ENCODE assay signal across 18 cellular contexts in the genomic region with DNA sequence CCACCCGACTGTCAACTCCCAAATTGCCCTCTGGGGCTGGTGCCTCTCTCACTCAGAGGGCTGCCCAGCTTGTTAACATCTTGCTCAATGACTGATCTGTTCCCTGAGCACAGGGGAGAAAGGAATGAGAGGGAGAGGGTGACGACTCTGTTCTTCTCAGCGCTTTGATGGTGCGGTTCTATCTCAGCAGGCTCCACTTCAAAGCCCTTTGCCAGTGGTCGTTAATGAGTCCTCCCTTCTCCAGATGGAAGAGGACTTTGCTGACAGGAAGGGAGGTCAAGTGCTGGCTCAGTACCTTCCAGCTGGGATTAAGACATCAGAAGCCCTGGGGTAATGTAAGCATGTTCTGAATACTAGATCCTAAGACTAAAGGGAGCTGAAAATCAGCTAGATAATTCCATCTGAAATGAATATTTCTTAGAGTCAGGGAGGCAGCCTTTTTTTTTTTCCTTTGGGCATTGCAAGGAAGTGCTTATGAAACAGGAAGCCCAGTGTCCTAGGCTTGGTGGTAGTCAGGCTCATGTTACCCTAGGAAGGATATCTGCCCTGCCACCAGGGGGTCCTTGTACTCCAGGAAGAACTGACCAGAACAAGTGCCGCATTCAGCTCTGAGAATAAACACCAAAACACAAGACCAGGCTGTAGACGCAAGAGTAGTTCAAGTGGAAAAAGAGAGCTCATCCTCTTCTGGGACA. TPM values are rescaled to one million over a fixed set of nuclear protein-coding genes. Genes with fewer than 3 reads are reported as not detected.
A peak's percentile ranks its signal among the peaks of the same experiment; 100 is the strongest.
DNase-seq lines count a peak whose midpoint lies in the region; ATAC-seq and TF ChIP-seq lines count a peak whose summit lies in the region.
"Had no signal": no experiment of that assay in that cellular context is flagged by ENCODE, and none has a peak within 500 bp of the region (broad histone marks: within the 10 kb centered on the region; RNA-seq: fewer than 3 reads in every experiment).

No MANE protein-coding gene starts in this region.

- no peaks in the 10 kb centered on the region for H3K9me3 Mint-ChIP-seq in endothelial cell (ENCODE audit: unreplicated experiment)
- H3K9me3 Mint-ChIP-seq: activated T-helper 2 cell treated with anti-CD3 and anti-CD28 coated beads, Interferon-gamma antibody, Interleukin-2, Interleukin-4, amounts not matched to agents 10 μg/mL and 5 μg/mL and 100 μg/mL, durations not matched to agents 14 hours and 24 hours and 36 hours had no signal

- H3K4me1 Mint-ChIP-seq in endothelial cell (ENCODE audit: unreplicated experiment) = peaks cover 19% of the 10 kb centered on the region

- no peak for ATAC-seq in GM18511 (IDR thresholded peaks at IDR 0.05; ENCODE audit: unreplicated experiment)

- H3K4me3 Mint-ChIP-seq in endothelial cell (ENCODE audit: unreplicated experiment) = no peak overlapping the region

- DNase-seq in NCI-H1092 treated with DMSO at 0.1 percent for 48 hours (lab: John Stamatoyannopoulos, UW) (peak; percentile 47), NCI-H1092 (lab: John Stamatoyannopoulos, UW) (no peak), NCI-H2227 treated with DMSO at 0.1 percent for 48 hours (lab: John Stamatoyannopoulos, UW) (peak; percentile 47), endothelial cell (ENCODE audit: low spot score) (no peak), smooth muscle cell of the brain vasculature (ENCODE audit: low read depth, low spot score) (peak; percentile 53), NCI-H1436 treated with DMSO at 0.1 percent for 48 hours (lab: John Stamatoyannopoulos, UW) (no peak), dedifferentiated amniotic fluid mesenchymal stem cell (ENCODE audit: extremely low spot score) (no peak)
- DNase-seq: activated CD4-positive, CD25-positive, alpha-beta regulatory T cell; EL; esophagus squamous epithelium; kidney; NCI-H2171 treated with DMSO at 0.1 percent for 48 hours; stimulated activated CD4-positive, alpha-beta T cell treated with anti-CD3 and anti-CD28 coated beads, Interleukin-1b, Interleukin-23, amount 100 ng/mL, for 48 hours; stimulated activated naive CD4-positive, alpha-beta T cell treated with Interleukin-2 at 50 U/mL for 16 hours had no signal

- no peaks in the 10 kb centered on the region for H3K36me3 Mint-ChIP-seq in endothelial cell (ENCODE audit: low read depth, unreplicated experiment)

- TF ChIP-seq CTCF in endothelial cell (IDR thresholded peaks at IDR 0.05; ENCODE audit: unreplicated experiment) = peak; percentile 19

- H3K27ac Mint-ChIP-seq in endothelial cell (ENCODE audit: unreplicated experiment) = no peak overlapping the region
- H3K27ac Mint-ChIP-seq: activated T-helper 2 cell treated with anti-CD3 and anti-CD28 coated beads, Interferon-gamma antibody, Interleukin-2, Interleukin-4, amounts not matched to agents 10 μg/mL and 5 μg/mL and 100 μg/mL, durations not matched to agents 14 hours and 24 hours and 36 hours had no signal

- H3K27me3 Mint-ChIP-seq in endothelial cell (ENCODE audit: unreplicated experiment) = peaks cover 11% of the 10 kb centered on the region

RNA-seq across cellular contexts. Expression of a gene that starts 4.7 kb away (rescaled TPM):
- not detected for total RNA-seq in endothelial cell (ENCODE audit: unreplicated experiment)
- total RNA-seq: A172, HT-29 had no signal

RNA-seq across cellular contexts. Expression of a gene that starts 40.9 kb away (rescaled TPM):
- total RNA-seq in endothelial cell (ENCODE audit: unreplicated experiment) = 80.0 TPM

Comparison
In these comparisons a context has a peak if more than half of its experiments do, and no peak if none do; other contexts are left out.
1. DNase-seq: peak in NCI-H1092 treated with DMSO at 0.1 percent for 48 hours (single experiment), NCI-H2227 treated with DMSO at 0.1 percent for 48 hours (single experiment) and smooth muscle cell of the brain vasculature (single experiment); none in NCI-H1092 (single experiment), endothelial cell (single experiment), NCI-H1436 treated with DMSO at 0.1 percent for 48 hours (single experiment) and dedifferentiated amniotic fluid mesenchymal stem cell (single experiment).